Comparison of ENCODE assay signal across 1 cellular context in genomic region chr18:36537289-36537688, GRCh38.
TF ChIP-seq lines count a peak whose summit lies in the region.

No MANE protein-coding gene starts in this region.

TF ChIP-seq in GM23338, 12 proteins besides CTCF, POLR2A, EP300 and RAD21 (continued from another document):
- TF ChIP-seq POLR2AphosphoS5 (IDR thresholded peaks at IDR 0.05; ENCODE audit: low read depth): no peak
- TF ChIP-seq EZH2phosphoT487 (IDR thresholded peaks at IDR 0.05; ENCODE audit: unreplicated experiment): no peak
- TF ChIP-seq ZNF462 (CRISPR knock-in tag; IDR thresholded peaks at IDR 0.05): no peak
